24 cellular contexts compared by ENCODE assay signal in genomic region chr21:39269620-39270019, GRCh38.
"Had no signal": no experiment of that assay in that cellular context is flagged by ENCODE, and none has a peak within 500 bp of the region (broad histone marks: within the 10 kb centered on the region; RNA-seq: fewer than 3 reads in every experiment).

No MANE protein-coding gene starts in this region.

- ATAC-seq: foreskin keratinocyte, gastroesophageal sphincter, heart left ventricle, left colon, left lung, left ventricle myocardium superior, lower lobe of right lung, mucosa of descending colon had no signal

- H3K27ac Mint-ChIP-seq: mesothelial cell of epicardium had no signal

- H3K4me3 ChIP-seq: coronary artery, dorsolateral prefrontal cortex, esophagus muscularis mucosa, gastroesophageal sphincter, heart left ventricle, hepatocyte, left lung, lower lobe of right lung, mucosa of descending colon had no signal

- H3K27me3 ChIP-seq: dorsolateral prefrontal cortex, esophagus muscularis mucosa, foreskin keratinocyte, gastroesophageal sphincter, heart left ventricle, hepatocyte, left lung had no signal

- FAIRE-seq: colon, endothelial cell of umbilical vein, kidney had no signal

- H3K27ac ChIP-seq: coronary artery, dorsolateral prefrontal cortex, esophagus muscularis mucosa, foreskin keratinocyte, gastroesophageal sphincter, heart left ventricle, hepatocyte, left lung, lower lobe of right lung had no signal

- H3K4me1 Mint-ChIP-seq: mesothelial cell of epicardium had no signal

- H3K4me3 Mint-ChIP-seq: immature natural killer cell, mesothelial cell of epicardium had no signal

- H3K9me3 Mint-ChIP-seq: immature natural killer cell, mesothelial cell of epicardium had no signal

- H3K9me3 ChIP-seq: esophagus muscularis mucosa, gastroesophageal sphincter, heart left ventricle, left lung, lower lobe of right lung, mucosa of descending colon had no signal

- H3K4me1 ChIP-seq: esophagus muscularis mucosa, foreskin keratinocyte, gastroesophageal sphincter, heart left ventricle, left lung, lower lobe of right lung had no signal

- DNase-seq: dermis blood vessel endothelial cell; dorsolateral prefrontal cortex; effector CD4-positive, alpha-beta T cell; effector memory CD4-positive, alpha-beta T cell; foreskin keratinocyte; heart left ventricle; hypothalamus; immature natural killer cell; islet precursor cell; kidney; kidney glomerular epithelial cell; left colon; left lung; left ventricle myocardium superior; lower lobe of right lung; mesenchymal stem cell; mucosa of descending colon had no signal
